In the genomic region with DNA sequence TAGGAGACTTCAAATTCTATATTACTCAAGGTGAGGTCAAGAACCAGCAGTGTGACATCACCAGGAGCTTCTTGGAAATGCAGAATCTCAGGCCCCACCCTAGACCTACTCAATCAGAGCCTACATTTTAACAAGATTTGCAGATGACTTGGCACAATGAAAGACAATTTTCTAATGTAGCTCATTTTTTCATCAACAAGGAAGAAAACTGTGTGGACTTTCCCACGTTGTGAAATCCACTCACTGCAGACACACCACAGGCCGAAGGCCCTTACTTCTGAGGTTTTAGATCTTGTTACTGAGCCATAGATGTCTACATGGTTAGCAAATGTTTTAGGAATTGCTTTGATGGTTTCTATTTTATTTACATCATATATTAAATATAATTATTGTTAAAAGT, we compare ENCODE assay signal across 17 cellular contexts.
"Had no signal": no experiment of that assay in that cellular context is flagged by ENCODE, and none has a peak within 500 bp of the region (broad histone marks: within the 10 kb centered on the region; RNA-seq: fewer than 3 reads in every experiment).

No MANE protein-coding gene starts in this region.

- H3K27me3 Mint-ChIP-seq: progenitor cell of endocrine pancreas had no signal

- H3K4me3 ChIP-seq: adrenal gland, dorsolateral prefrontal cortex, right atrium auricular region, suprapubic skin, transverse colon, uterus had no signal

- H3K36me3 ChIP-seq: adrenal gland, right atrium auricular region, suprapubic skin, transverse colon, uterus had no signal

- H3K4me3 Mint-ChIP-seq: activated naive CD4-positive, alpha-beta T cell treated with anti-CD3 and anti-CD28 coated beads, Interleukin-2, amount 50 U/mL, for 24 hours; activated T-cell treated with anti-CD3 and anti-CD28 coated beads, Interleukin-2, amount 50 U/mL, for 4 hours; endodermal cell; neural crest cell; stimulated activated naive CD8-positive, alpha-beta T cell treated with anti-CD3 and anti-CD28 coated beads, Interleukin-15, Interleukin-2, amounts not matched to agents 100 ng/mL and 50 ng/mL, for 24 hours; T-helper 1 cell treated with Interleukin-12 subunit alpha and Interleukin-12 subunit beta and Interleukin-4 antibody, amounts not matched to agents 30 μg/mL and 1 μg/mL, for 36 hours had no signal

- H3K27me3 ChIP-seq: adrenal gland, dorsolateral prefrontal cortex, right atrium auricular region, suprapubic skin, transverse colon, uterus had no signal

- DNase-seq: activated CD4-positive, alpha-beta T cell treated with anti-CD3 and anti-CD28 coated beads, Interleukin-2, amount 50 U/mL, for 1 hour; activated CD8-positive, alpha-beta memory T cell treated with anti-CD3 and anti-CD28 coated beads, Interleukin-2, amount 50 U/mL, for 4 hours; activated gamma-delta T cell; activated T-cell treated with anti-CD3 and anti-CD28 coated beads, Interleukin-2, amount 50 U/mL, for 4 hours; adrenal gland; caudate nucleus; dorsolateral prefrontal cortex; endodermal cell; transverse colon; uterus had no signal

- H3K9me3 Mint-ChIP-seq: activated naive CD4-positive, alpha-beta T cell treated with anti-CD3 and anti-CD28 coated beads, Interleukin-2, amount 50 U/mL, for 24 hours had no signal

- H3K4me1 Mint-ChIP-seq: activated naive CD4-positive, alpha-beta T cell treated with anti-CD3 and anti-CD28 coated beads, Interleukin-2, amount 50 U/mL, for 24 hours; endodermal cell had no signal

- H3K36me3 Mint-ChIP-seq: activated naive CD4-positive, alpha-beta T cell treated with anti-CD3 and anti-CD28 coated beads, Interleukin-2, amount 50 U/mL, for 24 hours had no signal

- H3K27ac Mint-ChIP-seq: endodermal cell; progenitor cell of endocrine pancreas; stimulated activated naive CD8-positive, alpha-beta T cell treated with anti-CD3 and anti-CD28 coated beads, Interleukin-15, Interleukin-2, amounts not matched to agents 100 ng/mL and 50 ng/mL, for 24 hours; T-helper 1 cell treated with Interleukin-12 subunit alpha and Interleukin-12 subunit beta and Interleukin-4 antibody, amounts not matched to agents 30 μg/mL and 1 μg/mL, for 36 hours had no signal

- H3K27ac ChIP-seq: adrenal gland, dorsolateral prefrontal cortex, right atrium auricular region, suprapubic skin, transverse colon, uterus had no signal
